ENCODE assay signal across 17 cellular contexts in the genomic region with DNA sequence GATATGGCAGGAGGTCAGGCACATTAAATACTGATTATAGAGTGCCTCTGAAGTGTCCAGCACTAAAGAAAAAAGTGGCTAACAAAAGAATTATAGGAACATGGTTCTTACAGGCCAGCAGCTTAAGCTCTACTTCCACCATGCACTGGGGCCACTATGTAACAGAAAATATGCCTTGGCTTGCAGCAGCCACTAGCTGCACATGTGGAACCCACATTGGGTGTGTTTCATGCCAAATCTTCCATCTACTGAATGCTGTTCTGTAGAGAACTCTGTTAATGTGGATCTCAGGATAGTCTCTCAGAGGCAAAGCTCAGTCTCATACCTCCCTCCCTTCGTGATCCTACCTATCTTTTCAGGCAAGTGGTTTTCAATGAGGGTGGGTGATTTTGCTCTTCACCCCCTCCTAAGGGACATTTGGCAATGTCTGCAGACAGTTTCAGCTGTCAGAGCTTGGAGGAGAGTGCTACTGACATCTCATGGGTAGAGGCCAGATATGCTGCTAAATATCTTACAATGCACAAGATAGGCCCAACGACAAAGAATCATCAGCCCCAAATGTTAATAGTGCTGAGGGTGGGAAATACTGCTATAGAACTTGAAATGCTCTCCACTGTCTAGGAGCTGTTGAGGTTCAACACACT.
DNase-seq lines count a peak whose midpoint lies in the region; ATAC-seq, FAIRE-seq and TF ChIP-seq lines count a peak whose summit lies in the region.
"Had no signal": no experiment of that assay in that cellular context is flagged by ENCODE, and none has a peak within 500 bp of the region (broad histone marks: within the 10 kb centered on the region; RNA-seq: fewer than 3 reads in every experiment).

No MANE protein-coding gene starts in this region.

- no peaks in the 10 kb centered on the region for H3K36me3 ChIP-seq in left ventricle myocardium inferior

- peak; percentile 63 to 86 for ATAC-seq in left cardiac atrium
- no peak for ATAC-seq in HG03039 (IDR thresholded peaks at IDR 0.05; ENCODE audit: unreplicated experiment)
- ATAC-seq: GM12878, HCT116 had no signal

- peaks cover 7% of the 10 kb centered on the region for H3K27me3 ChIP-seq in left ventricle myocardium inferior (ENCODE audit: low read depth)

- no peak for FAIRE-seq in GM19239 (lab: Jason Lieb, UNC)
- FAIRE-seq: GM12878, GM18507, H54 had no signal

- no peak for DNase-seq in left cardiac atrium
- no peak for DNase-seq in left ventricle myocardium inferior
- DNase-seq in fibroblast of gingiva (ENCODE audit: low read depth), result peak; percentile 7
- DNase-seq in myocyte (ENCODE audit: low read depth), result peak; percentile 8
- DNase-seq in GM19239 (ENCODE audit: insufficient read length, low spot score), result no peak
- no peak for DNase-seq in NOMO-1 treated with dmso at 0.1 percent for 144 hours (lab: John Stamatoyannopoulos, UW; ENCODE audit: unreplicated experiment)
- DNase-seq: 8988T; C1 segment of cervical spinal cord; Calu3; CD4-positive, alpha-beta T cell; DMS 273 treated with DMSO at 0.1 percent for 48 hours had no signal

- H3K4me1 ChIP-seq in left ventricle myocardium inferior, result no peaks in the 10 kb centered on the region

- no peak overlapping the region for H3K27ac ChIP-seq in left ventricle myocardium inferior (replicated peaks)
- H3K27ac ChIP-seq: GM23248 had no signal

- H3K4me3 ChIP-seq in left ventricle myocardium inferior, result no peak overlapping the region
- H3K4me3 ChIP-seq: GM12878, GM23248 had no signal

- H3K9me3 ChIP-seq in left ventricle myocardium inferior (replicated peaks), result no peaks in the 10 kb centered on the region

- TF ChIP-seq CTCF in left ventricle myocardium inferior (IDR thresholded peaks at IDR 0.05; ENCODE audit: borderline replicate concordance), result no peak

- intact Hi-C loops in left cardiac atrium (cut with DNase I), result no loop called here
- intact Hi-C loops in left ventricle myocardium inferior (cut with micrococcal nuclease), result no loop called here

Comparison
In these comparisons a context has a peak if more than half of its experiments do, and no peak if none do; other contexts are left out.
1. DNase-seq: peak in fibroblast of gingiva (single experiment) and myocyte (single experiment); none in left cardiac atrium (single experiment), left ventricle myocardium inferior (single experiment), GM19239 (single experiment) and NOMO-1 treated with dmso at 0.1 percent for 144 hours (single experiment).